Comparison of ENCODE assay signal across 7 cellular contexts in the genomic region with DNA sequence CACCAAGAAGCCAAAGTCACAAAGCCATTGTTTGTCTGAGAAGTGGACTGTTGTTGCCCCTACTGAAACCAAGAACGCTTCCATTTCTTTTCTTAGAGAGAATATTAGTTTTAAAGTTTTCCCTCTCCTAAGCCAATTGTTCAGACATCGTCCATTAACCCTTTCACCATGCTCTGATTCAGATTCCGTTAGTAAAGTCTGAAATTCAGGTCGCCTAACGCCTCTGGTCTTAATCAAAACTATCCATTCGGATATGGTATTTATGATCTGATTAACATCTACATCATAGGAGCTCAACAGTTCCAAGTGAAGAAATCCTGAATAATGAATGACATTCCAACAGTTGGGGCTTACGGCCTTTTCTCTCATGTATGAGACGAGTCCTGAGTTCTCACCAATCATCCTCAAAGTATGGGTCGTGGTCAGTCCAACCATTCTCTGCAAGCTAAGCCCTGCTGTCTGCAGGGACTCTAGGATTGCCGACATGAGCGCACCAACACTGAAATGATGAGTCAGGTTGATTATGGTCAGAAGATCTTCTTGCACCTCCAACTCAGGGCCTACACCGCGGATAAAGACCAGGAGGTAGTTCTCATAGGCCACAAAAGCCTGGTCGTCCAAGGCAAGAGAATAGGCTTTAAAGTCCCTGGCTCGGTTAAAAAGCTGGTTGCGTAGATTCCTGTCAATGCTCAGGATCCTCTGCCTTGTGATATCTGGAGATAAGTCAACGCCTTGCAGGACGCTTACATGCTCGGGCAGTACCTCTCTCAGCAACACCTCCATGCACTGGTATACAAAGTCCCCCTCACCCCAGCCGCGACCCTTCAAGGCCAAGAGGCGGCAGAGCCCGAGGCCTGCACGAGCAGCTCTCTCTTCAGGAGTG. TPM values are rescaled to one million over a fixed set of nuclear protein-coding genes. Genes with fewer than 3 reads are reported as not detected.
DNase-seq lines count a peak whose midpoint lies in the region; FAIRE-seq and TF ChIP-seq lines count a peak whose summit lies in the region.

No MANE protein-coding gene starts in this region.

- no peak for TF ChIP-seq CTCF in smooth muscle cell (IDR thresholded peaks at IDR 0.05; ENCODE audit: borderline replicate concordance, insufficient read depth, poor library complexity, severe bottlenecking)
- TF ChIP-seq CTCF in D721Med (IDR thresholded peaks at IDR 0.05; ENCODE audit: insufficient read depth, missing control alignments), result no peak

- H3K27me3 ChIP-seq in smooth muscle cell (ENCODE audit: low read depth), result no peaks in the 10 kb centered on the region

- no peaks in the 10 kb centered on the region for H3K9me3 ChIP-seq in smooth muscle cell (replicated peaks; ENCODE audit: low read depth)

- H3K4me1 ChIP-seq in smooth muscle cell (ENCODE audit: low read depth), result peaks cover 34% of the 10 kb centered on the region

- peak overlapping the region; percentile 98 for H3K27ac ChIP-seq in smooth muscle cell (ENCODE audit: low read depth)

- H3K79me2 ChIP-seq in smooth muscle cell (ENCODE audit: low read depth), result peaks cover 65% of the 10 kb centered on the region

- no peaks in the 10 kb centered on the region for H3F3A ChIP-seq in smooth muscle cell (ENCODE audit: low read depth)

- peaks cover 7% of the 10 kb centered on the region for H3K36me3 ChIP-seq in smooth muscle cell (ENCODE audit: low read depth)

- in situ Hi-C loops in SK-MEL-5 (cut with HindIII; ENCODE audit: low pct_unique_long_range_greater_than_20kb, low sequenced_read_pairs), result no loop called here

- peak; percentile 71 for FAIRE-seq in GM19239 (lab: Jason Lieb, UNC)
- no peak for FAIRE-seq in D721Med (lab: Jason Lieb, UNC)

- WGBS in smooth muscle cell (ENCODE audit: low lambda C conversion rate), result 6% methylated on average over 24 of the region's 24 CpGs

- peak overlapping the region; percentile 36 for H2AFZ ChIP-seq in smooth muscle cell (ENCODE audit: low read depth)

- H3K9ac ChIP-seq in smooth muscle cell (ENCODE audit: low read depth), result peak overlapping the region; percentile 97

- DNase-seq in GM19239 (ENCODE audit: insufficient read length, low spot score), result no peak
- DNase-seq in SK-MEL-5 (ENCODE audit: low read depth, low spot score), result peak; percentile 44
- peak; percentile 46 for DNase-seq in glomerular visceral epithelial cell (ENCODE audit: extremely low spot score)
- DNase-seq in smooth muscle cell (lab: John Stamatoyannopoulos, UW; ENCODE audit: unreplicated experiment), result no peak
- no peak for DNase-seq in NOMO-1 (lab: John Stamatoyannopoulos, UW; ENCODE audit: unreplicated experiment in 2 of 2)
- DNase-seq in D721Med (ENCODE audit: insufficient read length, low spot score), result no peak
- DNase-seq in MV-4-11 (lab: John Stamatoyannopoulos, UW), result no peak

- H4K20me1 ChIP-seq in smooth muscle cell (ENCODE audit: low read depth), result peaks cover 52% of the 10 kb centered on the region

- H3K4me3 ChIP-seq in smooth muscle cell, result peak overlapping the region; percentile 62

- peak overlapping the region; percentile 89 for H3K4me2 ChIP-seq in smooth muscle cell

RNA-seq across cellular contexts. Expression of a gene that starts 0.8 kb away (rescaled TPM):
- 11.6 and 15.8 TPM in 2 replicates for total RNA-seq in SK-MEL-5 (2014; rRNA removed; shearing (Covaris generic))
- 6.4 and 9.5 TPM in 2 replicates for polyA plus RNA-seq in SK-MEL-5 (2015; cell fraction: cytosol; rRNA removed)
- polyA plus RNA-seq in SK-MEL-5 (2015; cell fraction: nucleus; rRNA removed), result 76.7 and 90.4 TPM in 2 replicates
- total RNA-seq in smooth muscle cell, result 18.6 and 26.0 TPM in 2 replicates
- polyA plus RNA-seq in smooth muscle cell, result 6.5 and 11.7 TPM in 2 replicates

RNA-seq across cellular contexts. Expression of a gene that starts 1.2 kb away (rescaled TPM):
- 55.8 and 71.9 TPM in 2 replicates for total RNA-seq in SK-MEL-5 (2014; rRNA removed; shearing (Covaris generic))
- 42.6 and 50.4 TPM in 2 replicates for polyA plus RNA-seq in SK-MEL-5 (2015; cell fraction: cytosol; rRNA removed)
- 33.5 and 41.7 TPM in 2 replicates for polyA plus RNA-seq in SK-MEL-5 (2015; cell fraction: nucleus; rRNA removed)
- 28.3 and 35.0 TPM in 2 replicates for total RNA-seq in smooth muscle cell
- polyA plus RNA-seq in smooth muscle cell, result 16.6 and 22.6 TPM in 2 replicates

RNA-seq across cellular contexts. Expression of a gene that starts 47.3 kb away (rescaled TPM):
- 4.0 and 5.6 TPM in 2 replicates for total RNA-seq in SK-MEL-5 (2014; rRNA removed; shearing (Covaris generic))
- polyA plus RNA-seq in SK-MEL-5 (2015; cell fraction: cytosol; rRNA removed), result 5.1 and 8.9 TPM in 2 replicates
- 16.3 and 26.6 TPM in 2 replicates for polyA plus RNA-seq in SK-MEL-5 (2015; cell fraction: nucleus; rRNA removed)
- total RNA-seq in smooth muscle cell, result 5.2 and 11.7 TPM in 2 replicates
- 2.0 and 2.4 TPM in 2 replicates for polyA plus RNA-seq in smooth muscle cell

Comparison
In these comparisons a context has a peak if more than half of its experiments do, and no peak if none do; other contexts are left out.
1. DNase-seq: peak in SK-MEL-5 (single experiment) and glomerular visceral epithelial cell (single experiment); none in GM19239 (single experiment), smooth muscle cell (single experiment), NOMO-1 (0 of 2), D721Med (single experiment) and MV-4-11 (single experiment).